ENCODE assay signal across 1 cellular context in the genomic region with DNA sequence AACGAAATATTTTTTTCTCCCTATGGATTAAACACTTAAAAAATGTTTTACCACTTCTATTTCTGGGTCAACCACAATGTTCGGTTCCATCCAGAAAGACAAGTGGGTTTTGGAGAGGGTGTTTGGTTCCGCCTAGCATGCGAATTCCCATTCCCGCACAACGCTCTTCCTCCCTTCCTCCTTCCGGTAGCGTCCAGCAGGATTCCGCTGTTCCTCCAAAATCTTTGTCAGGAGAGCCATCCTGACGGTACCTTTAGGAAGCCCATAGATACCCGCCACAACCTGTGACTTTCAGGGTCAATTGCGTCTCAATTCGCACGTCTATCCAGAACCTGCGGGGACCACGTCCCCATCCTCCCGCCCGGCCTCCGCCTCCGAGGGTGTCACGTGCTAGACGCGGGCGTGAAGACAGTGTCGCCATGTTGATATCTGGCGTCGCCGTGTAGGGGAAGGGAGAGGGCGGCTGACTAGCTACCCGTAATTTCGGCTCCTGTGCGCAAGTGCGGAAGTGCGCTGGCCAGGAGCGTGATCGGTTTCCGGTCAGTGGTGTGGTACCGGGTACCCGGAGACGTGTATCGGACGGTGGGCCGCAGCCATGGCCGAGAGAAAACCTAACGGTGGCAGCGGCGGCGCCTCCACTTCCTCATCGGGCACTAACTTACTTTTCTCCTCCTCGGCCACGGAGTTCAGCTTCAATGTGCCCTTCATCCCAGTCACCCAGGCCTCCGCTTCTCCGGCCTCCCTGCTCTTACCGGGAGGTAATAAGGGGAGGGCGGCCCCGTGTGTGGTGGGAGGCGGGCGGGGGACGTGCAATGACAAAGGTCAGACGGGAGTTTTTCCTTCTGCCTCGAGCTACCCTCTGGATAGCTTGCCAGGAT.
A peak's percentile ranks its signal among the peaks of the same experiment; 100 is the strongest.
TF ChIP-seq lines count a peak whose summit lies in the region.

A gene (plus strand): TSS at position 543 of the 878 bp plus-strand sequence. CDS start 53 bp downstream, at position 596.

TF ChIP-seq in H1, 55 proteins besides CTCF, POLR2A, EP300 and RAD21:
- TF ChIP-seq TEAD4 (IDR thresholded peaks at IDR 0.05; ENCODE audit: low read depth, low read length), result no peak
- TF ChIP-seq SIN3A (conservative IDR thresholded peaks at IDR 0.05 in 1 of 2, IDR thresholded peaks at IDR 0.05 in 1 of 2; ENCODE audit: low read depth in 1 of 2, low read length in 2 of 2), result peak in 1 of 2 experiments; percentile 87; a peak in 2 of 4 replicates
- TF ChIP-seq SAP30 (IDR thresholded peaks at IDR 0.05; ENCODE audit: insufficient read depth, insufficient replicate concordance, low read length), result no peak
- no peak for TF ChIP-seq BACH1 (IDR thresholded peaks at IDR 0.05; ENCODE audit: low read length)
- TF ChIP-seq KDM5A (IDR thresholded peaks at IDR 0.05; ENCODE audit: low read length), result peak; percentile 54; the same call in 1 of the 2 replicates
- TF ChIP-seq, protein P1, sequence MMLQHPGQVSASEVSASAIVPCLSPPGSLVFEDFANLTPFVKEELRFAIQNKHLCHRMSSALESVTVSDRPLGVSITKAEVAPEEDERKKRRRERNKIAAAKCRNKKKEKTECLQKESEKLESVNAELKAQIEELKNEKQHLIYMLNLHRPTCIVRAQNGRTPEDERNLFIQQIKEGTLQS (IDR thresholded peaks at IDR 0.05; ENCODE audit: insufficient read depth, low read depth, low read length), result no peak
- TF ChIP-seq CREB1 (IDR thresholded peaks at IDR 0.05), result peak; percentile 78
- TF ChIP-seq RBBP5 (IDR thresholded peaks at IDR 0.05; ENCODE audit: borderline replicate concordance, low read depth, low read length), result peak; percentile 72; the same call in 1 of the 2 replicates
- peak; percentile 87 for TF ChIP-seq ASH2L (IDR thresholded peaks at IDR 0.05; ENCODE audit: low read length)
- TF ChIP-seq ZNF274 (IDR thresholded peaks at IDR 0.05; ENCODE audit: borderline replicate concordance, extremely low read depth, low read length), result no peak
- peak; percentile 51; the same call in 1 of the 2 replicates for TF ChIP-seq CHD2 (IDR thresholded peaks at IDR 0.05; ENCODE audit: low read length)
- peak; percentile 82 for TF ChIP-seq TAF1 (IDR thresholded peaks at IDR 0.05; ENCODE audit: low read depth, low read length)
- TF ChIP-seq HDAC6 (IDR thresholded peaks at IDR 0.05; ENCODE audit: low read depth, low read length), result no peak
- peak; percentile 99 for TF ChIP-seq YY1 (IDR thresholded peaks at IDR 0.05; ENCODE audit: low read depth, low read length)
- TF ChIP-seq, protein P2, sequence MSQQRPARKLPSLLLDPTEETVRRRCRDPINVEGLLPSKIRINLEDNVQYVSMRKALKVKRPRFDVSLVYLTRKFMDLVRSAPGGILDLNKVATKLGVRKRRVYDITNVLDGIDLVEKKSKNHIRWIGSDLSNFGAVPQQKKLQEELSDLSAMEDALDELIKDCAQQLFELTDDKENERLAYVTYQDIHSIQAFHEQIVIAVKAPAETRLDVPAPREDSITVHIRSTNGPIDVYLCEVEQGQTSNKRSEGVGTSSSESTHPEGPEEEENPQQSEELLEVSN (IDR thresholded peaks at IDR 0.05), result peak; percentile 93
- TF ChIP-seq TBP (IDR thresholded peaks at IDR 0.05; ENCODE audit: low read depth, low read length), result peak; percentile 80
- TF ChIP-seq GTF2F1 (IDR thresholded peaks at IDR 0.05; ENCODE audit: borderline replicate concordance, low read depth, low read length), result 0 out of 2 replicates have a peak, but pooled peaks have one; percentile 54
- 0 out of 2 replicates have a peak, but pooled peaks have one; percentile 80 for TF ChIP-seq SP4 (IDR thresholded peaks at IDR 0.05; ENCODE audit: low read length)
- peak; percentile 90 for TF ChIP-seq PHF8 (conservative IDR thresholded peaks at IDR 0.05; ENCODE audit: low read depth, low read length)
- peak; percentile 95 for TF ChIP-seq GABPA (IDR thresholded peaks at IDR 0.05; ENCODE audit: borderline replicate concordance, insufficient read depth, low read length)
- TF ChIP-seq, protein P3, sequence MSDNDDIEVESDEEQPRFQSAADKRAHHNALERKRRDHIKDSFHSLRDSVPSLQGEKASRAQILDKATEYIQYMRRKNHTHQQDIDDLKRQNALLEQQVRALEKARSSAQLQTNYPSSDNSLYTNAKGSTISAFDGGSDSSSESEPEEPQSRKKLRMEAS (IDR thresholded peaks at IDR 0.05), result peak; percentile 98
- TF ChIP-seq POLR2AphosphoS5 (IDR thresholded peaks at IDR 0.05; ENCODE audit: low read depth, low read length), result peak; percentile 75; the same call in 1 of the 2 replicates
- TF ChIP-seq TAF7 (optimal IDR thresholded peaks at IDR 0.05; ENCODE audit: borderline replicate concordance, low read depth, low read length), result peak; percentile 37
- TF ChIP-seq KDM4A (IDR thresholded peaks at IDR 0.05; ENCODE audit: low read depth, low read length, severe bottlenecking), result peak; percentile 77
- peak; percentile 20; the same call in 1 of the 2 replicates for TF ChIP-seq EGR1 (IDR thresholded peaks at IDR 0.05; ENCODE audit: borderline replicate concordance, low read depth, low read length)
- TF ChIP-seq, protein P4, sequence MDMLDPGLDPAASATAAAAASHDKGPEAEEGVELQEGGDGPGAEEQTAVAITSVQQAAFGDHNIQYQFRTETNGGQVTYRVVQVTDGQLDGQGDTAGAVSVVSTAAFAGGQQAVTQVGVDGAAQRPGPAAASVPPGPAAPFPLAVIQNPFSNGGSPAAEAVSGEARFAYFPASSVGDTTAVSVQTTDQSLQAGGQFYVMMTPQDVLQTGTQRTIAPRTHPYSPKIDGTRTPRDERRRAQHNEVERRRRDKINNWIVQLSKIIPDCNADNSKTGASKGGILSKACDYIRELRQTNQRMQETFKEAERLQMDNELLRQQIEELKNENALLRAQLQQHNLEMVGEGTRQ (IDR thresholded peaks at IDR 0.05; ENCODE audit: low read length), result peak; percentile 93
- TF ChIP-seq NRF1 (IDR thresholded peaks at IDR 0.05; ENCODE audit: low read depth, low read length), result peak; percentile 76
